Comparison of ENCODE assay signal across 16 cellular contexts in genomic region chr1:53343831-53344668, GRCh38. TPM values are rescaled to one million over a fixed set of nuclear protein-coding genes. Genes with fewer than 3 reads are reported as not detected.
A peak's percentile ranks its signal among the peaks of the same experiment; 100 is the strongest.
DNase-seq lines count a peak whose midpoint lies in the region; ATAC-seq, FAIRE-seq and TF ChIP-seq lines count a peak whose summit lies in the region.
"Had no signal": no experiment of that assay in that cellular context is flagged by ENCODE, and none has a peak within 500 bp of the region (broad histone marks: within the 10 kb centered on the region; RNA-seq: fewer than 3 reads in every experiment).

No MANE protein-coding gene starts in this region.

- H4K8ac ChIP-seq in H9 (replicated peaks; ENCODE audit: insufficient read length, low read depth, low read length) = no peak overlapping the region

- H3K9ac ChIP-seq in H9 (ENCODE audit: extremely low read depth, insufficient read length, low read length) = no peak overlapping the region
- no peak overlapping the region for H3K9ac ChIP-seq in HepG2 (ENCODE audit: insufficient read depth, low read depth, low read length)
- H3K9ac ChIP-seq: KMS-11, parathyroid adenoma had no signal

- no peak overlapping the region for H3K27ac Mint-ChIP-seq in H9
- H3K27ac Mint-ChIP-seq: activated T-helper 1 cell treated with anti-CD3 and anti-CD28 coated beads, Interleukin-12 subunit alpha, Interleukin-12 subunit beta, Interleukin-2, Interleukin-4 antibody, amounts not matched to agents 30 ng/mL and 10 ng/mL and 1 ng/mL, durations not matched to agents 14 hours and 24 hours and 36 hours had no signal

- no peak for TF ChIP-seq RAD21 in HepG2 (CRISPR knock-in tag; IDR thresholded peaks at IDR 0.05)

- no peaks in the 10 kb centered on the region for H3K23me2 ChIP-seq in H9 (ENCODE audit: insufficient read length, low read depth, low read length, poor library complexity, severe bottlenecking)

- H3K18ac ChIP-seq in H9 (ENCODE audit: insufficient read length, low read depth, low read length) = no peak overlapping the region

- no peak overlapping the region for H3K14ac ChIP-seq in H9 (ENCODE audit: insufficient read depth, low read length)

- H3K9me3 ChIP-seq in H9 (ENCODE audit: control insufficient read depth, low read depth, low read length) (no peaks in the 10 kb centered on the region), adrenal gland (replicated peaks in 1 of 3) (no peaks in the 10 kb centered on the region), HepG2 (ENCODE audit: low read length) (no peaks in the 10 kb centered on the region), esophagus squamous epithelium (no peaks in the 10 kb centered on the region)

- H2AFZ ChIP-seq in H9 (ENCODE audit: low read length) (no peak overlapping the region), HepG2 (ENCODE audit: low read length) (no peak overlapping the region)
- H2AFZ ChIP-seq: parathyroid adenoma had no signal

- whole genome bisulfite sequencing in H9 (ENCODE audit: extremely low coverage, insufficient read length, low lambda C conversion rate) = no CpG with 5 or more reads among the region's 9 CpGs
- 81 to 85% (median 83%) methylated on average over 8 to 9 of the region's 9 CpGs for WGBS in adrenal gland, 4 donors
- 27% methylated on average over 5 of the region's 9 CpGs for WGBS in HepG2 (ENCODE audit: low lambda C conversion rate)
- WGBS in esophagus squamous epithelium, 2 donors = 70 to 75% methylated on average over 3 to 7 of the region's 9 CpGs

- H3K27ac ChIP-seq in H9 (ENCODE audit: insufficient read length, low read depth, low read length) (no peak overlapping the region), adrenal gland (no peak overlapping the region), HepG2 (ENCODE audit: extremely low read length, insufficient read depth, low read length) (no peak overlapping the region), esophagus squamous epithelium (no peak overlapping the region), brain microvascular endothelial cell (no peak overlapping the region)
- H3K27ac ChIP-seq: KMS-11, parathyroid adenoma, SK-N-MC had no signal

- in situ Hi-C loops in HepG2 (cut with HindIII; ENCODE audit: extremely low pct_ligation_motif_present, low pct_unique_long_range_greater_than_20kb) = no loop called here
- in situ Hi-C loops in brain microvascular endothelial cell (cut with HindIII; ENCODE audit: low pct_ligation_motif_present, low sequenced_read_pairs) = no loop called here

- H3K36me3 ChIP-seq in adrenal gland (replicated peaks in 1 of 2) = no peaks in the 10 kb centered on the region
- H3K36me3 ChIP-seq in HepG2 (replicated peaks in 1 of 2; ENCODE audit: control insufficient read depth in 1 of 2, insufficient read depth in 2 of 2, low read length in 2 of 2) = no peaks in the 10 kb centered on the region
- H3K36me3 ChIP-seq in esophagus squamous epithelium = no peaks in the 10 kb centered on the region
- no peaks in the 10 kb centered on the region for H3K36me3 ChIP-seq in brain microvascular endothelial cell (replicated peaks)

- H3K4ac ChIP-seq in H9 (ENCODE audit: low read depth, low read length) = no peak overlapping the region

- FAIRE-seq in HepG2 (lab: Jason Lieb, UNC) = no peak

- no peak overlapping the region for H3K4me3 ChIP-seq in adrenal gland
- H3K4me3 ChIP-seq in HepG2 (replicated peaks in 1 of 3; ENCODE audit: insufficient read depth in 1 of 3, low read depth in 2 of 3, low read length in 3 of 3) = no peak overlapping the region
- H3K4me3 ChIP-seq in esophagus squamous epithelium = no peak overlapping the region
- H3K4me3 ChIP-seq in brain microvascular endothelial cell (ENCODE audit: low read depth, low read length) = no peak overlapping the region
- H3K4me3 ChIP-seq: SK-N-MC had no signal

- H3K9me3 Mint-ChIP-seq in H9 = peaks cover 0 to 5% of the 10 kb centered on the region in 2 experiments; a peak in 3 of 5 replicates

- no peaks in the 10 kb centered on the region for H3K79me1 ChIP-seq in H9 (ENCODE audit: insufficient read depth, low read depth, low read length, poor library complexity, severe bottlenecking)

- no TSS peak for BruUV-seq in HepG2 (replicated peaks; lab: Mats Ljungman, UMichigan)

- H3K27me3 Mint-ChIP-seq in H9 (ENCODE audit: low read depth) = peaks cover 44% of the 10 kb centered on the region

- POLR2A ChIA-PET in HepG2 (lab: Yijun Ruan, JAX) = no interaction called here

- peak; percentile 45; the same call in 2 of the 3 replicates for ATAC-seq in HepG2
- ATAC-seq in GM21515 (IDR thresholded peaks at IDR 0.05; ENCODE audit: unreplicated experiment) = no peak
- ATAC-seq: esophagus mucosa had no signal

- H2BK120ac ChIP-seq in H9 (ENCODE audit: low read depth, low read length, poor library complexity, severe bottlenecking) = no peak overlapping the region

- H2BK20ac ChIP-seq in H9 (ENCODE audit: low read depth, low read length, poor library complexity, severe bottlenecking) = no peak overlapping the region

- peak; percentile 37 for DNase-seq in AG08395 (ENCODE audit: low spot score)
- peak; percentile 32 for DNase-seq in H9
- DNase-seq in adrenal gland = peak in 4 of 7 donors; percentile 5 to 31 (median 6)
- DNase-seq in HepG2 (ENCODE audit: low spot score) = no peak
- DNase-seq in T-helper 2 cell = no peak
- DNase-seq in esophagus squamous epithelium (lab: John Stamatoyannopoulos, UW) = no peak
- DNase-seq in brain microvascular endothelial cell = no peak
- DNase-seq: caudate nucleus, DMS153, mesenchymal stem cell had no signal

- H2BK12ac ChIP-seq in H9 (ENCODE audit: insufficient read length, low read depth, low read length) = no peak overlapping the region

- H3K27me3 ChIP-seq in H9 (ENCODE audit: insufficient read depth, low read length) (no peaks in the 10 kb centered on the region; the same call in 1 of the 2 replicates), adrenal gland (peaks cover 2% of the 10 kb centered on the region), HepG2 (ENCODE audit: control insufficient read depth in 1 of 2, insufficient read depth in 2 of 2, low read length in 2 of 2) (peaks cover 4 to 22% of the 10 kb centered on the region in 2 experiments; a peak in 3 of 5 replicates), esophagus squamous epithelium (peaks cover 0 to 17% (median 0%) of the 10 kb centered on the region in 4 donors), brain microvascular endothelial cell (replicated peaks) (no peaks in the 10 kb centered on the region)

- no peak overlapping the region for H4K5ac ChIP-seq in H9 (ENCODE audit: insufficient read length, low read depth, low read length)

- H3K4me3 Mint-ChIP-seq in H9 = no peak overlapping the region
- H3K4me3 Mint-ChIP-seq: activated T-helper 1 cell treated with anti-CD3 and anti-CD28 coated beads, Interleukin-12 subunit alpha, Interleukin-12 subunit beta, Interleukin-2, Interleukin-4 antibody, amounts not matched to agents 30 ng/mL and 10 ng/mL and 1 ng/mL, durations not matched to agents 14 hours and 24 hours and 36 hours had no signal

- H3K79me2 ChIP-seq in H9 (ENCODE audit: insufficient read depth, low read length) = no peaks in the 10 kb centered on the region
- no peaks in the 10 kb centered on the region for H3K79me2 ChIP-seq in HepG2 (ENCODE audit: insufficient read depth, low read length)
- H3K79me2 ChIP-seq: parathyroid adenoma had no signal

- TF ChIP-seq POLR2A in adrenal gland (IDR thresholded peaks at IDR 0.05) = no peak
- no peak for TF ChIP-seq POLR2A in HepG2 (IDR thresholded peaks at IDR 0.05; ENCODE audit: insufficient read depth in 1 of 2, low read depth in 2 of 2, low read length in 2 of 2)
- no peak for TF ChIP-seq POLR2A in esophagus squamous epithelium (IDR thresholded peaks at IDR 0.05)

- H3K23ac ChIP-seq in H9 (ENCODE audit: insufficient read length, low read depth, low read length) = no peak overlapping the region

- no peak overlapping the region for H2BK15ac ChIP-seq in H9 (ENCODE audit: low read depth, low read length)

- no peak overlapping the region for H3K56ac ChIP-seq in H9 (ENCODE audit: insufficient read length, low read depth, low read length)

- intact Hi-C loops in adrenal gland (cut with DNase I) (no loop called here), HepG2 (cut with micrococcal nuclease; ENCODE audit: unreplicated experiment) (no loop called here), esophagus squamous epithelium (cut with DNase I) (no loop called here)

- no peak overlapping the region for H2BK5ac ChIP-seq in H9 (ENCODE audit: insufficient read length, low read length)

- peaks cover 11 to 12% of the 10 kb centered on the region in 2 experiments for H3K4me1 Mint-ChIP-seq in H9

- no peak overlapping the region for H3T11ph ChIP-seq in H9 (ENCODE audit: low read length)

- TF ChIP-seq CTCF in H9 (conservative IDR thresholded peaks at IDR 0.05) (no peak), adrenal gland (IDR thresholded peaks at IDR 0.05) (no peak), HepG2 (CRISPR knock-in tag; IDR thresholded peaks at IDR 0.05) (no peak), esophagus squamous epithelium (IDR thresholded peaks at IDR 0.05) (no peak), brain microvascular endothelial cell (IDR thresholded peaks at IDR 0.05; ENCODE audit: low read depth, low read length, missing control alignments) (no peak)

- no peak overlapping the region for H3K4me2 ChIP-seq in H9 (ENCODE audit: insufficient read depth, insufficient read length, low read length)
- H3K4me2 ChIP-seq in HepG2 (ENCODE audit: low read depth, low read length) = no peak overlapping the region
- H3K4me2 ChIP-seq: KMS-11 had no signal

- H3K4me1 ChIP-seq in H9 (ENCODE audit: insufficient read depth, low read length) (no peaks in the 10 kb centered on the region), adrenal gland (replicated peaks in 1 of 2) (no peaks in the 10 kb centered on the region), HepG2 (ENCODE audit: insufficient read depth, low read length) (peaks cover 11% of the 10 kb centered on the region), esophagus squamous epithelium (no peaks in the 10 kb centered on the region)
- H3K4me1 ChIP-seq: parathyroid adenoma had no signal

- CTCF ChIA-PET in HepG2 (lab: Yijun Ruan, JAX; ENCODE audit: low intra/inter-chr PET ratio, low total read pairs) = no interaction called here

- no peak overlapping the region for H4K91ac ChIP-seq in H9 (ENCODE audit: insufficient read length, low read depth, low read length)

- no peak overlapping the region for H2AK5ac ChIP-seq in H9 (ENCODE audit: insufficient read length, low read length)

- H3K36me3 Mint-ChIP-seq in H9 (ENCODE audit: insufficient read depth in 1 of 3, low read depth in 3 of 3) = no peaks in the 10 kb centered on the region

- no peak for TF ChIP-seq EP300 in HepG2 (IDR thresholded peaks at IDR 0.05; ENCODE audit: low read depth in 2 of 2, low read length in 2 of 2)
- no peak for TF ChIP-seq EP300 in HepG2 (CRISPR knock-in tag; IDR thresholded peaks at IDR 0.05; ENCODE audit: borderline replicate concordance)

- H4K20me1 ChIP-seq in H9 (ENCODE audit: control insufficient read depth, insufficient read depth, insufficient read length) (no peaks in the 10 kb centered on the region), HepG2 (ENCODE audit: insufficient read depth, low read length) (no peaks in the 10 kb centered on the region)

RNA-seq across cellular contexts. Expression of gene LRP8, which starts 16.2 kb away (rescaled TPM):
- total RNA-seq in H9 (2021) (69.2 and 78.6 TPM in 2 replicates), adrenal gland (1 to 10 TPM in 7 of 8 donors, under 1 TPM in 1; 0.66 to 7.0 (median 2.7) TPM), HepG2 (2016; rRNA removed; fragmentation: Illumina TruSeq; extraction: Trizol) (7.7 and 17.4 TPM in 2 replicates), esophagus squamous epithelium (10 to 100 TPM; 15.3 to 39.6 (median 18.8) TPM)
- polyA plus RNA-seq in adrenal gland (1 to 10 TPM in 1 of 3 donors, under 1 TPM in 2; 0.64 to 7.6 (median 0.72) TPM), HepG2 (2011; rRNA removed) (17.3 and 20.6 TPM in 2 replicates)
- 2.2 and 4.4 TPM in 2 replicates for total RNA-seq in HepG2 (2016; cell fraction: cytosol; rRNA removed; fragmentation: Illumina TruSeq; extraction: Trizol; ENCODE audit: low read depth)
- 8.1 and 18.8 TPM in 2 replicates for total RNA-seq in HepG2 (2016; cell fraction: insoluble cytoplasmic fraction; rRNA removed; fragmentation: Illumina TruSeq; extraction: Trizol)
- total RNA-seq in HepG2 (2016; cell fraction: membrane; rRNA removed; fragmentation: Illumina TruSeq; extraction: Trizol) = 7.6 and 8.8 TPM in 2 replicates
- 30.3 and 33.7 TPM in 2 replicates for total RNA-seq in HepG2 (2016; cell fraction: nucleus; rRNA removed; fragmentation: Illumina TruSeq; extraction: Trizol)
- 10.8 and 12.1 TPM in 2 replicates for polyA plus RNA-seq in HepG2 (2011; cell fraction: cytosol; rRNA removed)
- 64.4 and 71.0 TPM in 2 replicates for polyA plus RNA-seq in HepG2 (2011; cell fraction: nucleus; rRNA removed)
- polyA plus RNA-seq in HepG2 (2012) = 6.2 and 8.4 TPM in 2 replicates
- polyA plus RNA-seq in HepG2 (2016; cell fraction: cytosol; fragmentation: Illumina TruSeq; extraction: Trizol; ENCODE audit: low read depth) = 1.1 and 2.0 TPM in 2 replicates
- 7.4 and 8.7 TPM in 2 replicates for polyA plus RNA-seq in HepG2 (2016; cell fraction: insoluble cytoplasmic fraction; fragmentation: Illumina TruSeq; extraction: Trizol; ENCODE audit: low read depth)
- polyA plus RNA-seq in HepG2 (2016; cell fraction: membrane; fragmentation: Illumina TruSeq; extraction: Trizol; ENCODE audit: low read depth) = 3.9 and 4.9 TPM in 2 replicates
- 51.0 and 61.4 TPM in 2 replicates for polyA plus RNA-seq in HepG2 (2016; cell fraction: nucleus; fragmentation: Illumina TruSeq; extraction: Trizol; ENCODE audit: insufficient read depth, low read depth)
- polyA minus RNA-seq in HepG2 (2011; rRNA and poly(A)+ RNA removed; ENCODE audit: low replicate concordance) = 30.5 and 280 TPM in 2 replicates
- 8.3 and 9.2 TPM in 2 replicates for polyA minus RNA-seq in HepG2 (2011; cell fraction: cytosol; rRNA and poly(A)+ RNA removed)
- polyA minus RNA-seq in HepG2 (2011; cell fraction: nucleus; rRNA and poly(A)+ RNA removed) = 28.8 and 29.9 TPM in 2 replicates

Comparison
In these comparisons a context has a peak if more than half of its experiments do, and no peak if none do; other contexts are left out.
1. DNase-seq: peak in AG08395 (single experiment), H9 (single experiment) and adrenal gland (4 of 7); none in HepG2 (single experiment), T-helper 2 cell (0 of 5), esophagus squamous epithelium (single experiment) and brain microvascular endothelial cell (single experiment).